ENCODE assay signal across 1 cellular context in the genomic region with DNA sequence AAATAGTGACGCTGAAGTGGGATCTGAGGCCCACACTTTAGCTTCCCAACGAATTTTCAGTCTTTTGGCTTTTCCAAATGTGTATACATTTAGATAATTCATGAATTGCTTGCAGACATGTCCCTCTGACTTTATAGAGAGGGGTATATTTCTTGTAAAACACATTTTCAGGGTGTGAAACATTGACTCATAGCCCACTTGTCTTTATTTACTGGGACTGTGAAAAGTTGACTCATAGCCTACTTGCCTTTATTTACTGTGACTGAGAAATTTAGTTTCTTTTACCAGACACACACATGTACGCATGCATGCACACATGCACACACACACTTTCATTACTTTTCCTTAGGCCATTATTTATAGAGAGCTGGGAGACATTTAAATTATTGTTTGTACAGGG.
TF ChIP-seq lines count a peak whose summit lies in the region.

No MANE protein-coding gene starts in this region.

TF ChIP-seq in HEK293, 187 proteins besides CTCF, POLR2A, EP300 and RAD21 (continued from another document):
- TF ChIP-seq, protein P1, sequence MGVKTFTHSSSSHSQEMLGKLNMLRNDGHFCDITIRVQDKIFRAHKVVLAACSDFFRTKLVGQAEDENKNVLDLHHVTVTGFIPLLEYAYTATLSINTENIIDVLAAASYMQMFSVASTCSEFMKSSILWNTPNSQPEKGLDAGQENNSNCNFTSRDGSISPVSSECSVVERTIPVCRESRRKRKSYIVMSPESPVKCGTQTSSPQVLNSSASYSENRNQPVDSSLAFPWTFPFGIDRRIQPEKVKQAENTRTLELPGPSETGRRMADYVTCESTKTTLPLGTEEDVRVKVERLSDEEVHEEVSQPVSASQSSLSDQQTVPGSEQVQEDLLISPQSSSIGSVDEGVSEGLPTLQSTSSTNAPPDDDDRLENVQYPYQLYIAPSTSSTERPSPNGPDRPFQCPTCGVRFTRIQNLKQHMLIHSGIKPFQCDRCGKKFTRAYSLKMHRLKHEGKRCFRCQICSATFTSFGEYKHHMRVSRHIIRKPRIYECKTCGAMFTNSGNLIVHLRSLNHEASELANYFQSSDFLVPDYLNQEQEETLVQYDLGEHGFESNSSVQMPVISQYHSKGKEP (tag by site-specific recombination; IDR thresholded peaks at IDR 0.05): 0 out of 2 replicates have a peak, but pooled peaks have one; percentile 25
- TF ChIP-seq ZNF223 (tag by site-specific recombination; IDR thresholded peaks at IDR 0.05) (no peak), GFI1B (tag by site-specific recombination; IDR thresholded peaks at IDR 0.05) (no peak), FEZF1 (tag by site-specific recombination; IDR thresholded peaks at IDR 0.05) (no peak), ZNF677 (tag by site-specific recombination; IDR thresholded peaks at IDR 0.05) (no peak), ZNF776 (tag by site-specific recombination; IDR thresholded peaks at IDR 0.05; ENCODE audit: borderline replicate concordance) (no peak), ZBTB20 (tag by site-specific recombination; IDR thresholded peaks at IDR 0.05) (peak; percentile 66; the same call in 1 of the 2 replicates), ZFP41 (tag by site-specific recombination; IDR thresholded peaks at IDR 0.05; ENCODE audit: borderline replicate concordance) (no peak), ZNF2 (tag by site-specific recombination; IDR thresholded peaks at IDR 0.05) (no peak), ZNF600 (tag by site-specific recombination; IDR thresholded peaks at IDR 0.05) (no peak)
- TF ChIP-seq, protein P2, sequence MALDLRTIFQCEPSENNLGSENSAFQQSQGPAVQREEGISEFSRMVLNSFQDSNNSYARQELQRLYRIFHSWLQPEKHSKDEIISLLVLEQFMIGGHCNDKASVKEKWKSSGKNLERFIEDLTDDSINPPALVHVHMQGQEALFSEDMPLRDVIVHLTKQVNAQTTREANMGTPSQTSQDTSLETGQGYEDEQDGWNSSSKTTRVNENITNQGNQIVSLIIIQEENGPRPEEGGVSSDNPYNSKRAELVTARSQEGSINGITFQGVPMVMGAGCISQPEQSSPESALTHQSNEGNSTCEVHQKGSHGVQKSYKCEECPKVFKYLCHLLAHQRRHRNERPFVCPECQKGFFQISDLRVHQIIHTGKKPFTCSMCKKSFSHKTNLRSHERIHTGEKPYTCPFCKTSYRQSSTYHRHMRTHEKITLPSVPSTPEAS (tag by site-specific recombination; IDR thresholded peaks at IDR 0.05): peak; percentile 49; the same call in 1 of the 2 replicates
- TF ChIP-seq, protein P3, sequence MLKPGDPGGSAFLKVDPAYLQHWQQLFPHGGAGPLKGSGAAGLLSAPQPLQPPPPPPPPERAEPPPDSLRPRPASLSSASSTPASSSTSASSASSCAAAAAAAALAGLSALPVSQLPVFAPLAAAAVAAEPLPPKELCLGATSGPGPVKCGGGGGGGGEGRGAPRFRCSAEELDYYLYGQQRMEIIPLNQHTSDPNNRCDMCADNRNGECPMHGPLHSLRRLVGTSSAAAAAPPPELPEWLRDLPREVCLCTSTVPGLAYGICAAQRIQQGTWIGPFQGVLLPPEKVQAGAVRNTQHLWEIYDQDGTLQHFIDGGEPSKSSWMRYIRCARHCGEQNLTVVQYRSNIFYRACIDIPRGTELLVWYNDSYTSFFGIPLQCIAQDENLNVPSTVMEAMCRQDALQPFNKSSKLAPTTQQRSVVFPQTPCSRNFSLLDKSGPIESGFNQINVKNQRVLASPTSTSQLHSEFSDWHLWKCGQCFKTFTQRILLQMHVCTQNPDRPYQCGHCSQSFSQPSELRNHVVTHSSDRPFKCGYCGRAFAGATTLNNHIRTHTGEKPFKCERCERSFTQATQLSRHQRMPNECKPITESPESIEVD (tag by site-specific recombination; IDR thresholded peaks at IDR 0.05): peak; percentile 70
- TF ChIP-seq, protein P4, sequence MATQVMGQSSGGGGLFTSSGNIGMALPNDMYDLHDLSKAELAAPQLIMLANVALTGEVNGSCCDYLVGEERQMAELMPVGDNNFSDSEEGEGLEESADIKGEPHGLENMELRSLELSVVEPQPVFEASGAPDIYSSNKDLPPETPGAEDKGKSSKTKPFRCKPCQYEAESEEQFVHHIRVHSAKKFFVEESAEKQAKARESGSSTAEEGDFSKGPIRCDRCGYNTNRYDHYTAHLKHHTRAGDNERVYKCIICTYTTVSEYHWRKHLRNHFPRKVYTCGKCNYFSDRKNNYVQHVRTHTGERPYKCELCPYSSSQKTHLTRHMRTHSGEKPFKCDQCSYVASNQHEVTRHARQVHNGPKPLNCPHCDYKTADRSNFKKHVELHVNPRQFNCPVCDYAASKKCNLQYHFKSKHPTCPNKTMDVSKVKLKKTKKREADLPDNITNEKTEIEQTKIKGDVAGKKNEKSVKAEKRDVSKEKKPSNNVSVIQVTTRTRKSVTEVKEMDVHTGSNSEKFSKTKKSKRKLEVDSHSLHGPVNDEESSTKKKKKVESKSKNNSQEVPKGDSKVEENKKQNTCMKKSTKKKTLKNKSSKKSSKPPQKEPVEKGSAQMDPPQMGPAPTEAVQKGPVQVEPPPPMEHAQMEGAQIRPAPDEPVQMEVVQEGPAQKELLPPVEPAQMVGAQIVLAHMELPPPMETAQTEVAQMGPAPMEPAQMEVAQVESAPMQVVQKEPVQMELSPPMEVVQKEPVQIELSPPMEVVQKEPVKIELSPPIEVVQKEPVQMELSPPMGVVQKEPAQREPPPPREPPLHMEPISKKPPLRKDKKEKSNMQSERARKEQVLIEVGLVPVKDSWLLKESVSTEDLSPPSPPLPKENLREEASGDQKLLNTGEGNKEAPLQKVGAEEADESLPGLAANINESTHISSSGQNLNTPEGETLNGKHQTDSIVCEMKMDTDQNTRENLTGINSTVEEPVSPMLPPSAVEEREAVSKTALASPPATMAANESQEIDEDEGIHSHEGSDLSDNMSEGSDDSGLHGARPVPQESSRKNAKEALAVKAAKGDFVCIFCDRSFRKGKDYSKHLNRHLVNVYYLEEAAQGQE (tag by site-specific recombination; IDR thresholded peaks at IDR 0.05): no peak
